23 cellular contexts compared by ENCODE assay signal in the genomic region with DNA sequence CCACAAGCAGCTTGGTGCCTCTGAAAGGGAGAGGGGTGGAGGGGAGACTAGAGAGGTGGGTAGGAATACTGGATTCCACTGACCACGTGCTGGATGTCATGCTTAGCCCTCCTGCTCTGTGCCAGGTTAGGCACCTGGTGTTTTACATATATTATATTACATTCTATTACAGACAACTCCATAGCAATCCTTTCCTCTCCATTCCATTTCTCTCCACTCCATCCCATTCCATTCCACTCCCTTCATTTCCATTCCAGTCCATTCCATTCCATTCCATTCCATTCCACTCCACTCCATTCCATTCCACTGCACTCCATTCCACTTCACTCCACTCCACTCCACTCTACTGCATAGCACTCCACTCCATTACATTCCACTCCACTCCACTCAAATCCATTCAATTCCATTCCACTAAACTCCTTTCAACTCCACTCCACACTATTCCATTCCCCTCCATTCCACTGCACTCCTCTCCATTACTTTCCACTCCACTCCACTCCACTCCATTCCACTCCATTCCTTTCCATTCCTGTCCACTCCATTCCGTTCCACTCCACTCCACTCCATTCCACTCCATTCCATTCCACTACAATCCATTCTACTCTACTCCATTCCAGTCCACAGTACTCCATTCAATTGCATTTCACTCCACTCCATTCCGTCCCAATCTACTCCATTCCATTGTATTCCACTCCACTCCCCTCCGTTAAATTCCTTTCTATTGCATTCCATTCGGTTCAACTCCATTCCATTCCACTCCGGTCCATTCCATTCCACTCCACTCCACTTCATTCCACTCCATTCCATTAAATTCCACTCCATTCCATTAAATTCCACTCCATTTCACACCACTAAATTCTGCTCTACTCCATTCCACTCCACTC. TPM values are rescaled to one million over a fixed set of nuclear protein-coding genes. Genes with fewer than 3 reads are reported as not detected.
DNase-seq lines count a peak whose midpoint lies in the region; ATAC-seq and TF ChIP-seq lines count a peak whose summit lies in the region.
"Had no signal": no experiment of that assay in that cellular context is flagged by ENCODE, and none has a peak within 500 bp of the region (broad histone marks: within the 10 kb centered on the region; RNA-seq: fewer than 3 reads in every experiment).

No MANE protein-coding gene starts in this region.

- no peak overlapping the region for H2AFZ ChIP-seq in SK-N-SH (ENCODE audit: low read depth)

- H3K9me3 ChIP-seq in SK-N-SH = no peaks in the 10 kb centered on the region

- CTCF ChIA-PET in SK-N-SH (lab: Yijun Ruan, JAX) = no interaction called here

- DNase-seq in SK-N-SH (no peak), astrocyte of the hippocampus (ENCODE audit: low read depth, low spot score) (peak; percentile 1), fibroblast of villous mesenchyme (ENCODE audit: low read depth) (peak; percentile 8), epidermal melanocyte (ENCODE audit: insufficient read length, low spot score) (no peak), coronary artery (ENCODE audit: low spot score) (no peak)
- DNase-seq: CD4-positive, alpha-beta T cell; DMS153; HFFc6; Kasumi-1; MM.1S; NCI-H1092; NCI-H1436 treated with DMSO at 0.1 percent for 48 hours; NCI-H2081 treated with DMSO at 0.1 percent for 48 hours; Right ventricle myocardium superior had no signal

- peak; percentile 36; the same call in 2 of the 3 replicates for ATAC-seq in SK-N-SH treated with all-trans-retinoic acid at 6 μM for 48 hours
- no peak for ATAC-seq in GM19455 (IDR thresholded peaks at IDR 0.05; ENCODE audit: unreplicated experiment)
- no peak for ATAC-seq in GM18909 (IDR thresholded peaks at IDR 0.05; ENCODE audit: poor library complexity, unreplicated experiment)
- ATAC-seq: GM12878 had no signal

- WGBS in SK-N-SH (ENCODE audit: low lambda C conversion rate) = 33% methylated on average over 6 of the region's 6 CpGs

- POLR2A ChIA-PET in SK-N-SH (lab: Yijun Ruan, JAX) = no interaction called here

- no peaks in the 10 kb centered on the region for H3K9me2 ChIP-seq in SK-N-SH

- TF ChIP-seq RAD21 in SK-N-SH (IDR thresholded peaks at IDR 0.05; ENCODE audit: low read length) = no peak

- no peak overlapping the region for H3K27ac ChIP-seq in SK-N-SH (ENCODE audit: low read depth in 2 of 2, low read length in 1 of 2)
- H3K27ac ChIP-seq in coronary artery = no peak overlapping the region
- H3K27ac ChIP-seq: 22Rv1, SK-N-MC had no signal

- no peak overlapping the region for H3K4me2 ChIP-seq in SK-N-SH

- H4K20me1 ChIP-seq in SK-N-SH (ENCODE audit: insufficient read depth) = no peaks in the 10 kb centered on the region

- no peaks in the 10 kb centered on the region for H3K27me3 ChIP-seq in SK-N-SH (ENCODE audit: insufficient read depth)

- H3K4me3 ChIP-seq in SK-N-SH (ENCODE audit: low read depth in 2 of 2, low read length in 1 of 2) = no peak overlapping the region
- H3K4me3 ChIP-seq in fibroblast of villous mesenchyme (ENCODE audit: low read depth, low read length) = no peak overlapping the region
- H3K4me3 ChIP-seq in coronary artery = no peak overlapping the region
- H3K4me3 ChIP-seq: GM12878, SK-N-MC had no signal

- TF ChIP-seq CTCF in SK-N-SH (IDR thresholded peaks at IDR 0.05) (no peak), fibroblast of villous mesenchyme (IDR thresholded peaks at IDR 0.05; ENCODE audit: insufficient read depth, low read depth, low read length) (no peak), coronary artery (IDR thresholded peaks at IDR 0.05) (no peak)

- H3K4me1 ChIP-seq in SK-N-SH (ENCODE audit: control insufficient read depth in 1 of 2, insufficient read depth in 2 of 2, low read depth in 1 of 2, low read length in 1 of 2) = no peaks in the 10 kb centered on the region

- H3K9ac ChIP-seq in SK-N-SH = no peak overlapping the region

- no peak for TF ChIP-seq EP300 in SK-N-SH (IDR thresholded peaks at IDR 0.05; ENCODE audit: borderline replicate concordance in 1 of 2, low read depth in 1 of 2, low read length in 1 of 2)

- H3K79me2 ChIP-seq in SK-N-SH (ENCODE audit: insufficient read depth) = no peaks in the 10 kb centered on the region

- no peaks in the 10 kb centered on the region for H3K36me3 ChIP-seq in SK-N-SH (replicated peaks in 1 of 2; ENCODE audit: control insufficient read depth in 1 of 2, insufficient read depth in 2 of 2, low read length in 1 of 2)

- H3F3A ChIP-seq in SK-N-SH (replicated peaks; ENCODE audit: insufficient read depth) = no peaks in the 10 kb centered on the region

TF ChIP-seq in SK-N-SH treated with all-trans-retinoic acid at 6 μM for 48 hours, 23 proteins besides CTCF, POLR2A, EP300 and RAD21 (continues in another document):
- TF ChIP-seq, protein P1, sequence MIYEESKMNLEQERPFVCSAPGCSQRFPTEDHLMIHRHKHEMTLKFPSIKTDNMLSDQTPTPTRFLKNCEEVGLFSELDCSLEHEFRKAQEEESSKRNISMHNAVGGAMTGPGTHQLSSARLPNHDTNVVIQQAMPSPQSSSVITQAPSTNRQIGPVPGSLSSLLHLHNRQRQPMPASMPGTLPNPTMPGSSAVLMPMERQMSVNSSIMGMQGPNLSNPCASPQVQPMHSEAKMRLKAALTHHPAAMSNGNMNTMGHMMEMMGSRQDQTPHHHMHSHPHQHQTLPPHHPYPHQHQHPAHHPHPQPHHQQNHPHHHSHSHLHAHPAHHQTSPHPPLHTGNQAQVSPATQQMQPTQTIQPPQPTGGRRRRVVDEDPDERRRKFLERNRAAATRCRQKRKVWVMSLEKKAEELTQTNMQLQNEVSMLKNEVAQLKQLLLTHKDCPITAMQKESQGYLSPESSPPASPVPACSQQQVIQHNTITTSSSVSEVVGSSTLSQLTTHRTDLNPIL (CRISPR knock-in tag; IDR thresholded peaks at IDR 0.05; ENCODE audit: low read depth) = no peak
- no peak for TF ChIP-seq TOX (CRISPR knock-in tag; IDR thresholded peaks at IDR 0.05; ENCODE audit: borderline replicate concordance)
- TF ChIP-seq ZFP30 (CRISPR knock-in tag; IDR thresholded peaks at IDR 0.05) = no peak
- TF ChIP-seq, protein P2, sequence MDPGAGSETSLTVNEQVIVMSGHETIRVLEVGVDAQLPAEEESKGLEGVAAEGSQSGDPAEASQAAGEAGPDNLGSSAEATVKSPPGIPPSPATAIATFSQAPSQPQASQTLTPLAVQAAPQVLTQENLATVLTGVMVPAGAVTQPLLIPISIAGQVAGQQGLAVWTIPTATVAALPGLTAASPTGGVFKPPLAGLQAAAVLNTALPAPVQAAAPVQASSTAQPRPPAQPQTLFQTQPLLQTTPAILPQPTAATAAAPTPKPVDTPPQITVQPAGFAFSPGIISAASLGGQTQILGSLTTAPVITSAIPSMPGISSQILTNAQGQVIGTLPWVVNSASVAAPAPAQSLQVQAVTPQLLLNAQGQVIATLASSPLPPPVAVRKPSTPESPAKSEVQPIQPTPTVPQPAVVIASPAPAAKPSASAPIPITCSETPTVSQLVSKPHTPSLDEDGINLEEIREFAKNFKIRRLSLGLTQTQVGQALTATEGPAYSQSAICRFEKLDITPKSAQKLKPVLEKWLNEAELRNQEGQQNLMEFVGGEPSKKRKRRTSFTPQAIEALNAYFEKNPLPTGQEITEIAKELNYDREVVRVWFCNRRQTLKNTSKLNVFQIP (CRISPR knock-in tag; IDR thresholded peaks at IDR 0.05; ENCODE audit: borderline replicate concordance, low read depth) = no peak
- TF ChIP-seq ZNF70 (CRISPR knock-in tag; IDR thresholded peaks at IDR 0.05) = no peak

TF ChIP-seq in SK-N-SH, 30 proteins besides CTCF, POLR2A, EP300 and RAD21:
- TF ChIP-seq SMC3 (IDR thresholded peaks at IDR 0.05; ENCODE audit: low read depth, low read length) (no peak), EZH2phosphoT487 (IDR thresholded peaks at IDR 0.05; ENCODE audit: borderline replicate concordance, low read depth) (no peak), NRF1 (IDR thresholded peaks at IDR 0.05; ENCODE audit: low read depth, low read length) (no peak), TEAD4 (IDR thresholded peaks at IDR 0.05; ENCODE audit: borderline replicate concordance, insufficient read depth) (no peak), GABPA (IDR thresholded peaks at IDR 0.05; ENCODE audit: low read depth) (no peak), NFIC (IDR thresholded peaks at IDR 0.05; ENCODE audit: borderline replicate concordance) (no peak), TAF1 (IDR thresholded peaks at IDR 0.05; ENCODE audit: borderline replicate concordance, low read depth, low read length) (no peak), MXI1 (IDR thresholded peaks at IDR 0.05; ENCODE audit: low read depth, low read length) (no peak), POLR2AphosphoS5 (IDR thresholded peaks at IDR 0.05; ENCODE audit: low read depth, low read length) (no peak), RCOR1 (IDR thresholded peaks at IDR 0.05; ENCODE audit: low read length) (no peak), YY1 (IDR thresholded peaks at IDR 0.05; ENCODE audit: low read depth) (no peak), FOXM1 (IDR thresholded peaks at IDR 0.05; ENCODE audit: low read depth) (no peak), CHD2 (IDR thresholded peaks at IDR 0.05; ENCODE audit: low read length, partially characterized antibody) (no peak)
TF ChIP-seq in SK-N-SH: peak in this region for 0.

RNA-seq across cellular contexts. Expression of a gene that starts 27.2 kb away (rescaled TPM):
- not detected in 2 replicates for polyA plus RNA-seq in SK-N-SH (2012; rRNA removed)
- polyA plus RNA-seq in SK-N-SH (2012; cell fraction: cytosol; rRNA removed) = not detected in 2 replicates
- polyA plus RNA-seq in SK-N-SH (2012; cell fraction: nucleus; rRNA removed) = not detected in 2 replicates
- total RNA-seq in fibroblast of villous mesenchyme = not detected in 2 replicates
- total RNA-seq: CD4-positive, alpha-beta T cell; Daoy; GM12878; HFFc6; NCI-H460; Right ventricle myocardium superior had no signal
- polyA plus RNA-seq: BJ, GM12878 had no signal

Comparison
In these comparisons a context has a peak if more than half of its experiments do, and no peak if none do; other contexts are left out.
1. DNase-seq: peak in astrocyte of the hippocampus (single experiment) and fibroblast of villous mesenchyme (single experiment); none in SK-N-SH (single experiment), epidermal melanocyte (single experiment) and coronary artery (single experiment).